Comparison of ENCODE assay signal across 19 cellular contexts in genomic region chr20:59800309-59800708, GRCh38.
DNase-seq lines count a peak whose midpoint lies in the region; ATAC-seq and TF ChIP-seq lines count a peak whose summit lies in the region.
"Had no signal": no experiment of that assay in that cellular context is flagged by ENCODE, and none has a peak within 500 bp of the region (broad histone marks: within the 10 kb centered on the region; RNA-seq: fewer than 3 reads in every experiment).

No MANE protein-coding gene starts in this region.

- H3K27ac Mint-ChIP-seq in WTC11: no peak overlapping the region
- no peak overlapping the region for H3K27ac Mint-ChIP-seq in activated T-helper 1 cell treated with anti-CD3 and anti-CD28 coated beads, Interleukin-12 subunit alpha, Interleukin-12 subunit beta, Interleukin-2, Interleukin-4 antibody, amounts not matched to agents 30 ng/mL and 10 ng/mL and 1 ng/mL, durations not matched to agents 14 hours and 24 hours and 36 hours
- H3K27ac Mint-ChIP-seq: B cell; CD4-positive, alpha-beta T cell; CD8-positive, alpha-beta T cell had no signal

- POLR2A ChIA-PET in SK-N-SH (lab: Yijun Ruan, JAX): interaction anchor here (0.7 kb wide), 1 partner anchor 28 kb away, joined by 3 read pairs; no protein-coding TSS in a partner anchor
- POLR2A ChIA-PET in HEK293 (lab: Yijun Ruan, JAX): no interaction called here
- POLR2A ChIA-PET in WTC11 (lab: Charles Lee): no interaction called here

- no peak for ATAC-seq in SK-N-SH treated with all-trans-retinoic acid at 6 μM for 48 hours
- no peak for ATAC-seq in WTC11
- ATAC-seq in GM18502 (IDR thresholded peaks at IDR 0.05; ENCODE audit: poor library complexity, unreplicated experiment): no peak
- ATAC-seq: A549; CD8-positive, alpha-beta T cell had no signal

- H3K27me3 Mint-ChIP-seq in WTC11 (ENCODE audit: low read depth): peaks cover 55% of the 10 kb centered on the region
- H3K27me3 Mint-ChIP-seq in activated T-helper 1 cell treated with anti-CD3 and anti-CD28 coated beads, Interleukin-12 subunit alpha, Interleukin-12 subunit beta, Interleukin-2, Interleukin-4 antibody, amounts not matched to agents 30 ng/mL and 10 ng/mL and 1 ng/mL, durations not matched to agents 14 hours and 24 hours and 36 hours (ENCODE audit: insufficient read depth): peaks cover 1% of the 10 kb centered on the region

- 0 out of 2 replicates have a peak, but pooled peaks cover 3% of the 10 kb centered on the region for H3K4me1 Mint-ChIP-seq in WTC11
- H3K4me1 Mint-ChIP-seq in activated T-helper 1 cell treated with anti-CD3 and anti-CD28 coated beads, Interleukin-12 subunit alpha, Interleukin-12 subunit beta, Interleukin-2, Interleukin-4 antibody, amounts not matched to agents 30 ng/mL and 10 ng/mL and 1 ng/mL, durations not matched to agents 14 hours and 24 hours and 36 hours (ENCODE audit: low read depth): no peaks in the 10 kb centered on the region
- H3K4me1 Mint-ChIP-seq: B cell had no signal

- no peaks in the 10 kb centered on the region for H3F3A ChIP-seq in SK-N-SH (replicated peaks; ENCODE audit: insufficient read depth)

- intact Hi-C loops in activated T-helper 1 cell treated with anti-CD3 and anti-CD28 coated beads, Interleukin-12 subunit alpha, Interleukin-12 subunit beta, Interleukin-2, Interleukin-4 antibody, amounts not matched to agents 30 ng/mL and 10 ng/mL and 1 ng/mL, durations not matched to agents 14 hours and 24 hours and 36 hours (cut with micrococcal nuclease): no loop called here

- no peak overlapping the region for H3K9ac ChIP-seq in SK-N-SH
- H3K9ac ChIP-seq: BLaER1 treated with 17β-estradiol and CSF1 and Interleukin-3, amounts not matched to agents 10 nM and 100 nM had no signal

- no peak overlapping the region for H3K4me3 Mint-ChIP-seq in WTC11
- H3K4me3 Mint-ChIP-seq in activated T-helper 1 cell treated with anti-CD3 and anti-CD28 coated beads, Interleukin-12 subunit alpha, Interleukin-12 subunit beta, Interleukin-2, Interleukin-4 antibody, amounts not matched to agents 30 ng/mL and 10 ng/mL and 1 ng/mL, durations not matched to agents 14 hours and 24 hours and 36 hours: no peak overlapping the region
- H3K4me3 Mint-ChIP-seq: B cell; CD4-positive, alpha-beta T cell; CD8-positive, alpha-beta T cell had no signal

- H3K4me1 ChIP-seq in SK-N-SH (ENCODE audit: control insufficient read depth in 1 of 2, insufficient read depth in 2 of 2, low read depth in 1 of 2, low read length in 1 of 2): no peaks in the 10 kb centered on the region
- no peaks in the 10 kb centered on the region for H3K4me1 ChIP-seq in HEK293 (ENCODE audit: control insufficient read depth, insufficient read depth, low read length)
- H3K4me1 ChIP-seq: A549 had no signal

- H3K36me3 Mint-ChIP-seq in WTC11: peaks cover 29% of the 10 kb centered on the region
- no peaks in the 10 kb centered on the region for H3K36me3 Mint-ChIP-seq in activated T-helper 1 cell treated with anti-CD3 and anti-CD28 coated beads, Interleukin-12 subunit alpha, Interleukin-12 subunit beta, Interleukin-2, Interleukin-4 antibody, amounts not matched to agents 30 ng/mL and 10 ng/mL and 1 ng/mL, durations not matched to agents 14 hours and 24 hours and 36 hours (ENCODE audit: low read depth)
- H3K36me3 Mint-ChIP-seq: CD8-positive, alpha-beta T cell had no signal

- WGBS in SK-N-SH (ENCODE audit: low lambda C conversion rate): 6% methylated on average over 1 of the region's 1 CpG

- no peak for TF ChIP-seq CTCF in SK-N-SH (IDR thresholded peaks at IDR 0.05)
- no peak for TF ChIP-seq CTCF in HEK293 (tag by site-specific recombination; IDR thresholded peaks at IDR 0.05)
- TF ChIP-seq CTCF in WTC11 (IDR thresholded peaks at IDR 0.05): no peak

- H3K27me3 ChIP-seq in SK-N-SH (ENCODE audit: insufficient read depth): no peaks in the 10 kb centered on the region
- H3K27me3 ChIP-seq: BLaER1 treated with 17β-estradiol and CSF1 and Interleukin-3, amounts not matched to agents 10 nM and 100 nM had no signal

- H3K4me2 ChIP-seq in SK-N-SH: no peak overlapping the region
- H3K4me2 ChIP-seq: A549 had no signal

- H3K27ac ChIP-seq in SK-N-SH (ENCODE audit: low read depth in 2 of 2, low read length in 1 of 2) (no peak overlapping the region), HEK293 (ENCODE audit: extremely low read depth, low read depth, low read length) (no peak overlapping the region), caudate nucleus (ENCODE audit: low read depth, low read length) (no peak overlapping the region)
- H3K27ac ChIP-seq: 22Rv1; A549; BLaER1 treated with 17β-estradiol and CSF1 and Interleukin-3, amounts not matched to agents 10 nM and 100 nM; C4-2B had no signal

- CTCF ChIA-PET in SK-N-SH (lab: Yijun Ruan, JAX): interaction anchor here (1.3 to 2.4 kb wide), 2 partner anchors 17 to 50 kb away, joined by 3 to 6 read pairs; no protein-coding TSS in a partner anchor
- CTCF ChIA-PET in HEK293 (lab: Yijun Ruan, JAX): no interaction called here
- CTCF ChIA-PET in WTC11 (lab: Charles Lee): no interaction called here

- H3K9me3 Mint-ChIP-seq in WTC11: peaks cover 64% of the 10 kb centered on the region
- peaks cover 17% of the 10 kb centered on the region for H3K9me3 Mint-ChIP-seq in activated T-helper 1 cell treated with anti-CD3 and anti-CD28 coated beads, Interleukin-12 subunit alpha, Interleukin-12 subunit beta, Interleukin-2, Interleukin-4 antibody, amounts not matched to agents 30 ng/mL and 10 ng/mL and 1 ng/mL, durations not matched to agents 14 hours and 24 hours and 36 hours

- no peak for TF ChIP-seq RAD21 in SK-N-SH (IDR thresholded peaks at IDR 0.05; ENCODE audit: low read length)

- H2AFZ ChIP-seq in SK-N-SH (ENCODE audit: low read depth): no peak overlapping the region

- TF ChIP-seq EP300 in SK-N-SH (IDR thresholded peaks at IDR 0.05; ENCODE audit: borderline replicate concordance in 1 of 2, low read depth in 1 of 2, low read length in 1 of 2): no peak

- H3K36me3 ChIP-seq in SK-N-SH (replicated peaks in 1 of 2; ENCODE audit: control insufficient read depth in 1 of 2, insufficient read depth in 2 of 2, low read length in 1 of 2) (no peaks in the 10 kb centered on the region), HEK293 (ENCODE audit: control insufficient read depth in 2 of 2, insufficient read depth in 1 of 2, low read length in 2 of 2) (no peaks in the 10 kb centered on the region)

- H3K4me3 ChIP-seq in SK-N-SH (ENCODE audit: low read depth in 2 of 2, low read length in 1 of 2): no peak overlapping the region
- no peak overlapping the region for H3K4me3 ChIP-seq in HEK293 (ENCODE audit: low read depth, low read length)
- H3K4me3 ChIP-seq: A549; BLaER1 treated with 17β-estradiol and CSF1 and Interleukin-3, amounts not matched to agents 10 nM and 100 nM had no signal

- DNase-seq in SK-N-SH: peak; percentile 10
- peak; percentile 31 for DNase-seq in DMS53 (lab: John Stamatoyannopoulos, UW)
- no peak for DNase-seq in WTC11 (ENCODE audit: low spot score)
- no peak for DNase-seq in caudate nucleus (lab: John Stamatoyannopoulos, UW)
- no peak for DNase-seq in activated T-helper 1 cell treated with anti-CD3 and anti-CD28 coated beads, Interleukin-12 subunit alpha, Interleukin-12 subunit beta, Interleukin-2, Interleukin-4 antibody, amounts not matched to agents 30 ng/mL and 10 ng/mL and 1 ng/mL, durations not matched to agents 14 hours and 24 hours and 36 hours (ENCODE audit: low spot score)
- DNase-seq: AML-193; Calu3; CD4-positive, alpha-beta T cell; CD8-positive, alpha-beta T cell; DMS79 treated with DMSO at 0.1 percent for 48 hours; GF-D8 had no signal

- H3K9me2 ChIP-seq in SK-N-SH: no peaks in the 10 kb centered on the region

- H3K9me3 ChIP-seq in SK-N-SH: 0 out of 2 replicates have a peak, but pooled peaks cover 9% of the 10 kb centered on the region
- H3K9me3 ChIP-seq in HEK293 (ENCODE audit: control insufficient read depth, insufficient read depth, low read depth, low read length): no peaks in the 10 kb centered on the region

- no peaks in the 10 kb centered on the region for H4K20me1 ChIP-seq in SK-N-SH (ENCODE audit: insufficient read depth)

- no peaks in the 10 kb centered on the region for H3K79me2 ChIP-seq in SK-N-SH (ENCODE audit: insufficient read depth)

TF ChIP-seq in SK-N-SH, 30 proteins besides CTCF, POLR2A, EP300 and RAD21 (continues in another document):
- TF ChIP-seq MEF2A (IDR thresholded peaks at IDR 0.05; ENCODE audit: borderline replicate concordance, low read depth) (no peak), RXRA (IDR thresholded peaks at IDR 0.05; ENCODE audit: borderline replicate concordance, low read depth) (no peak), RFX5 (IDR thresholded peaks at IDR 0.05; ENCODE audit: low read length) (no peak), EZH2phosphoT487 (IDR thresholded peaks at IDR 0.05; ENCODE audit: borderline replicate concordance, low read depth) (no peak)

TF ChIP-seq in SK-N-SH treated with all-trans-retinoic acid at 6 μM for 48 hours, 23 proteins besides CTCF, POLR2A, EP300 and RAD21 (continues in another document):
- TF ChIP-seq ZC3H10 (CRISPR knock-in tag; IDR thresholded peaks at IDR 0.05): no peak

TF ChIP-seq in HEK293, 187 proteins besides CTCF, POLR2A, EP300 and RAD21:
- TF ChIP-seq GLI2 (tag by site-specific recombination; IDR thresholded peaks at IDR 0.05; ENCODE audit: borderline replicate concordance, low read depth): no peak
- peak; percentile 77; the same call in 1 of the 2 replicates for TF ChIP-seq TRIM28 (IDR thresholded peaks at IDR 0.05; ENCODE audit: borderline replicate concordance, low read length)
- TF ChIP-seq SETDB1 (IDR thresholded peaks at IDR 0.05; ENCODE audit: insufficient read length, low read length): peak; percentile 75
TF ChIP-seq in HEK293: peak in this region for 2.

Comparison
In these comparisons a context has a peak if more than half of its experiments do, and no peak if none do; other contexts are left out.
1. DNase-seq: peak in SK-N-SH (single experiment) and DMS53 (single experiment); none in WTC11 (single experiment), caudate nucleus (0 of 61) and activated T-helper 1 cell treated with anti-CD3 and anti-CD28 coated beads, Interleukin-12 subunit alpha, Interleukin-12 subunit beta, Interleukin-2, Interleukin-4 antibody, amounts not matched to agents 30 ng/mL and 10 ng/mL and 1 ng/mL, durations not matched to agents 14 hours and 24 hours and 36 hours (single experiment).